In genomic region chr16:46690281-46691178, GRCh38 we compare ENCODE assay signal across 1 cellular context.
TF ChIP-seq lines count a peak whose summit lies in the region.

No MANE protein-coding gene starts in this region.

TF ChIP-seq in HepG2, 621 proteins besides CTCF, POLR2A, EP300 and RAD21 (continued from another document and continues in another):
- peak; percentile 43 for TF ChIP-seq MNT (IDR thresholded peaks at IDR 0.05)
- TF ChIP-seq SP5 (CRISPR knock-in tag; IDR thresholded peaks at IDR 0.05; ENCODE audit: borderline replicate concordance, low read depth) = no peak
- TF ChIP-seq TERF1 (CRISPR knock-in tag; IDR thresholded peaks at IDR 0.05) = no peak
- no peak for TF ChIP-seq ATF2 (CRISPR knock-in tag; IDR thresholded peaks at IDR 0.05)
- TF ChIP-seq ARID3A (IDR thresholded peaks at IDR 0.05; ENCODE audit: low read depth, low read length) = no peak
- TF ChIP-seq MTERF4 (CRISPR knock-in tag; IDR thresholded peaks at IDR 0.05) = no peak; the same call in 1 of the 2 replicates
- peak; percentile 25; the same call in 1 of the 2 replicates for TF ChIP-seq SOX5 (CRISPR knock-in tag; IDR thresholded peaks at IDR 0.05; ENCODE audit: borderline replicate concordance)
- TF ChIP-seq SMARCE1 (IDR thresholded peaks at IDR 0.05; ENCODE audit: borderline replicate concordance) = no peak
- no peak for TF ChIP-seq TOPORS (CRISPR knock-in tag; IDR thresholded peaks at IDR 0.05)
- no peak for TF ChIP-seq ZNF75D (CRISPR knock-in tag; IDR thresholded peaks at IDR 0.05; ENCODE audit: borderline replicate concordance)
- no peak for TF ChIP-seq POGZ (CRISPR knock-in tag; IDR thresholded peaks at IDR 0.05)
- TF ChIP-seq KAT8 (CRISPR knock-in tag; IDR thresholded peaks at IDR 0.05) = 0 out of 2 replicates have a peak, but pooled peaks have one; percentile 13
- no peak for TF ChIP-seq CHCHD3 (CRISPR knock-in tag; IDR thresholded peaks at IDR 0.05)
- TF ChIP-seq FOXP1 (IDR thresholded peaks at IDR 0.05) = no peak
- TF ChIP-seq FOXP1 (CRISPR knock-in tag; IDR thresholded peaks at IDR 0.05) = peak; percentile 82
- TF ChIP-seq ZNF318 (CRISPR knock-in tag; IDR thresholded peaks at IDR 0.05) = peak; percentile 28; the same call in 1 of the 2 replicates
- TF ChIP-seq HBP1 (CRISPR knock-in tag; IDR thresholded peaks at IDR 0.05; ENCODE audit: low read depth) = no peak
- TF ChIP-seq HINFP (CRISPR knock-in tag; IDR thresholded peaks at IDR 0.05; ENCODE audit: low read depth) = 0 out of 2 replicates have a peak, but pooled peaks have one; percentile 31
- no peak for TF ChIP-seq ZNF580 (CRISPR knock-in tag; IDR thresholded peaks at IDR 0.05; ENCODE audit: borderline replicate concordance, low read depth)
- TF ChIP-seq MYC (CRISPR knock-in tag; IDR thresholded peaks at IDR 0.05; ENCODE audit: borderline replicate concordance) = peak; percentile 72; the same call in 1 of the 2 replicates
- peak; percentile 37 for TF ChIP-seq ZNF430 (CRISPR knock-in tag; IDR thresholded peaks at IDR 0.05)
- no peak for TF ChIP-seq NFE2 (CRISPR knock-in tag; IDR thresholded peaks at IDR 0.05)
- peak; percentile 60; the same call in 1 of the 2 replicates for TF ChIP-seq ZNF607 (CRISPR knock-in tag; IDR thresholded peaks at IDR 0.05; ENCODE audit: borderline replicate concordance)
- 0 out of 2 replicates have a peak, but pooled peaks have one; percentile 22 for TF ChIP-seq ZBTB25 (CRISPR knock-in tag; IDR thresholded peaks at IDR 0.05)
- peak; percentile 35; the same call in 1 of the 2 replicates for TF ChIP-seq ZFY (CRISPR knock-in tag; IDR thresholded peaks at IDR 0.05)
- no peak for TF ChIP-seq ZSCAN29 (CRISPR knock-in tag; conservative IDR thresholded peaks at IDR 0.05)
- TF ChIP-seq ZNF34 (CRISPR knock-in tag; IDR thresholded peaks at IDR 0.05; ENCODE audit: borderline replicate concordance) = no peak
- no peak for TF ChIP-seq ZNF839 (CRISPR knock-in tag; IDR thresholded peaks at IDR 0.05; ENCODE audit: borderline replicate concordance)
- TF ChIP-seq ATF5 (CRISPR knock-in tag; IDR thresholded peaks at IDR 0.05; ENCODE audit: low read depth) = no peak
- no peak for TF ChIP-seq ZNF674 (CRISPR knock-in tag; IDR thresholded peaks at IDR 0.05; ENCODE audit: low read depth)
- TF ChIP-seq HMG20B (CRISPR knock-in tag; conservative IDR thresholded peaks at IDR 0.05) = 0 out of 2 replicates have a peak, but pooled peaks have one; percentile 54
- peak; percentile 56; the same call in 1 of the 2 replicates for TF ChIP-seq FOSL2 (CRISPR knock-in tag; IDR thresholded peaks at IDR 0.05)
- no peak for TF ChIP-seq ZNF670 (CRISPR knock-in tag; IDR thresholded peaks at IDR 0.05; ENCODE audit: borderline replicate concordance)
- no peak for TF ChIP-seq ZNF816 (CRISPR knock-in tag; IDR thresholded peaks at IDR 0.05; ENCODE audit: borderline replicate concordance)
- TF ChIP-seq ZNF274 (CRISPR knock-in tag; IDR thresholded peaks at IDR 0.05) = no peak
